10 cellular contexts compared by ENCODE assay signal in the genomic region with DNA sequence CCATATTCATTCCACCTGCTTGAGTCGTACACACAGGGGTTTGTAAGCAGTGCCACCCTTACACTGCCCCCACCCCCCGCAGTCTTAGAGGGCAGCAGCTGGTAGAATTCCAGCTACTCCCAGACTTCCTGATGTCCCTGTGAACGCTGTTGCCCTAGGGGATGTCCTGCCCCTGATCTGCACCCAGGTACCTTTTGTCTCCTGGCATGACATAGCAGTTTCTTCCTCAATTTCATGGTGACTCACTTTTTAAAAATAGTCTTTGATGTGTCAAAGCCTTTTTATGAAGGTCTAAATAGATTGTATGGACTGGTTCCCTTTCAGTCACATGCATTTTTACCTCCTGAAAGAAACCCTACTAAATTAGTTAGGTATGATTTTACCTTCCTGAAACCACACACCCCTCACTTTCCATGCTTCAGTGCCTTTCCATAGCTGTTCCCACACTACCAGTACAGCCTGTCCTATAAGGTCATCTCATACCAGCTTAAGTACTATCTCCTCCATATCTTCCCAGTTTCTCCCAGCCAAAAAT.
DNase-seq lines count a peak whose midpoint lies in the region; ATAC-seq and TF ChIP-seq lines count a peak whose summit lies in the region.
"Had no signal": no experiment of that assay in that cellular context is flagged by ENCODE, and none has a peak within 500 bp of the region (broad histone marks: within the 10 kb centered on the region; RNA-seq: fewer than 3 reads in every experiment).

No MANE protein-coding gene starts in this region.

- POLR2A ChIA-PET in Panc1 (lab: Charles Lee) = no interaction called here

- no peak overlapping the region for H3K27ac ChIP-seq in Panc1 (ENCODE audit: low read length)

- no peak overlapping the region for H3K4me3 ChIP-seq in Panc1 (ENCODE audit: low read depth in 2 of 2, low read length in 2 of 2)

- H3K4me1 ChIP-seq in Panc1 (ENCODE audit: control insufficient read depth, insufficient read depth, low read length) = no peaks in the 10 kb centered on the region

- no peaks in the 10 kb centered on the region for H3K36me3 ChIP-seq in Panc1 (ENCODE audit: control insufficient read depth, insufficient read depth, low read length)

- TF ChIP-seq CTCF in Calu3 (IDR thresholded peaks at IDR 0.05; ENCODE audit: unreplicated experiment) (no peak), Panc1 (IDR thresholded peaks at IDR 0.05) (no peak)

- intact Hi-C loops in Calu3 (cut with micrococcal nuclease; ENCODE audit: unreplicated experiment) = no loop called here
- intact Hi-C loops in Panc1 (cut with micrococcal nuclease; ENCODE audit: unreplicated experiment) = no loop called here

- H3K27me3 ChIP-seq in Panc1 (ENCODE audit: control insufficient read depth, insufficient read depth, low read length) = no peaks in the 10 kb centered on the region

- DNase-seq in Calu3 = peak; percentile 57
- DNase-seq in HCEC 1CT = peak; percentile 37
- DNase-seq in Panc1 (ENCODE audit: low read depth, low spot score) = peak; percentile 17
- peak; percentile 89 for DNase-seq in islet precursor cell
- DNase-seq: GDM1; stimulated activated CD4-positive, alpha-beta T cell treated with anti-CD3 and anti-CD28 coated beads, Interleukin-12 subunit alpha, Interleukin-12 subunit beta, amount 100 ng/mL, for 4 hours had no signal

- peaks cover 23% of the 10 kb centered on the region for H3K4me1 Mint-ChIP-seq in Calu3 (ENCODE audit: low read depth, unreplicated experiment)

- H3K36me3 Mint-ChIP-seq in Calu3 (ENCODE audit: insufficient read depth, unreplicated experiment) = no peaks in the 10 kb centered on the region

- peak overlapping the region; percentile 50 for H3K27ac Mint-ChIP-seq in Calu3 (ENCODE audit: unreplicated experiment)

- in situ Hi-C loops in Panc1 (cut with HindIII; ENCODE audit: low pct_unique_long_range_greater_than_20kb, low sequenced_read_pairs) = no loop called here

- H3K4me3 Mint-ChIP-seq in Calu3 (ENCODE audit: low read depth, unreplicated experiment) = no peak overlapping the region

- H3K9me3 ChIP-seq in Panc1 (ENCODE audit: control insufficient read depth, insufficient read depth, low read depth, low read length) = no peaks in the 10 kb centered on the region

- ATAC-seq in Panc1 = 0 out of 2 replicates have a peak, but pooled peaks have one; percentile 48
- no peak for ATAC-seq in HG02885 (IDR thresholded peaks at IDR 0.05; ENCODE audit: poor library complexity, unreplicated experiment)
- ATAC-seq in HG03139 (IDR thresholded peaks at IDR 0.05; ENCODE audit: unreplicated experiment) = no peak
- ATAC-seq in HG03025 (IDR thresholded peaks at IDR 0.05; ENCODE audit: low FRiP score, unreplicated experiment) = no peak
- ATAC-seq in GM18873 (IDR thresholded peaks at IDR 0.05; ENCODE audit: low FRiP score, unreplicated experiment) = no peak

- H3K27me3 Mint-ChIP-seq in Calu3 (ENCODE audit: unreplicated experiment) = no peaks in the 10 kb centered on the region

- no TSS peak for BruUV-seq in Calu3 (replicated peaks; lab: Mats Ljungman, UMichigan)
- no TSS peak for BruUV-seq in Panc1 (replicated peaks; lab: Mats Ljungman, UMichigan)

- CTCF ChIA-PET in Calu3 (lab: Charles Lee) = interaction anchor here (0.5 to 1.5 kb wide), 5 partner anchors 20 to 1759 kb away, joined by 3 to 7 read pairs (median 6); a partner anchor contains a TSS
- CTCF ChIA-PET in Panc1 (lab: Charles Lee) = interaction anchor here (0.6 kb wide), 1 partner anchor 21 kb away, joined by 3 read pairs; no protein-coding TSS in a partner anchor

- no peaks in the 10 kb centered on the region for H3K9me3 Mint-ChIP-seq in Calu3 (ENCODE audit: low read depth, unreplicated experiment)

Comparison
In these comparisons a context has a peak if more than half of its experiments do, and no peak if none do; other contexts are left out.
1. DNase-seq: peak in every context shown above with its lines; median percentile 89 in islet precursor cell; 57 in Calu3; 37 in HCEC 1CT; 17 in Panc1.